23 cellular contexts compared by ENCODE assay signal in the genomic region with DNA sequence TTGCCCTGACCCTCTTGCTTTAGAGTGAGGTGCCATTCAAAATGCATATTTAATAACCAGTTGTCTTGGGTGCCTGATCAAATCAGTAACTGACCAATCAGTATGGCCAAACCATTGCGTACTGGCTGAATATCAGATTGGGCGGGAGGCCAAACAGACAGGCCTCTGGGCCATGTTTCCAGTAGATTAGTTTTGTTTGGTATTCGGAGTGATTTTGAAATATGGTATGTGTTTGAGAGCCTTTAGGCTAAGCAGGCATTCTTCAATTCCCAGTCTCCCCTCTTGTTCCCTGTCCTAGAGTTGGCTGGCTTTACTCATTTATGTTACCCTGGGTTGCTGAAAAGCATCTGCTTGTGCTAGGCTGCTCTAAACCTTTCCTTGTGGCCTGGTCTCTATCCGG.
DNase-seq lines count a peak whose midpoint lies in the region; ATAC-seq and TF ChIP-seq lines count a peak whose summit lies in the region.
"Had no signal": no experiment of that assay in that cellular context is flagged by ENCODE, and none has a peak within 500 bp of the region (broad histone marks: within the 10 kb centered on the region; RNA-seq: fewer than 3 reads in every experiment).

No MANE protein-coding gene starts in this region.

- intact Hi-C loops in right lobe of liver (cut with DNase I), result loop anchor here (10.0 kb wide), 2 partner anchors 214 to 224 kb away; no protein-coding TSS in a partner anchor

- ATAC-seq in right lobe of liver (no peak), GM18861 (IDR thresholded peaks at IDR 0.05; ENCODE audit: unreplicated experiment) (no peak), HG02642 (IDR thresholded peaks at IDR 0.05; ENCODE audit: poor library complexity, unreplicated experiment) (no peak), GM19463 (IDR thresholded peaks at IDR 0.05; ENCODE audit: unreplicated experiment) (no peak)
- ATAC-seq: body of pancreas, Right ventricle myocardium inferior, WTC11 had no signal

- H3K27me3 ChIP-seq in AG04450 (ENCODE audit: control insufficient read depth, insufficient read depth, low read length) (no peaks in the 10 kb centered on the region), right lobe of liver (no peaks in the 10 kb centered on the region)
- H3K27me3 ChIP-seq: body of pancreas, esophagus muscularis mucosa, neutrophil had no signal

- H3K4me1 Mint-ChIP-seq in chondrocyte (ENCODE audit: low read depth), result peaks cover 34% of the 10 kb centered on the region

- no peak overlapping the region for H3K4me3 Mint-ChIP-seq in chondrocyte (ENCODE audit: unreplicated experiment)
- H3K4me3 Mint-ChIP-seq: activated naive CD8-positive, alpha-beta T cell treated with anti-CD3 and anti-CD28 coated beads for 36 hours; WTC11 had no signal

- peak overlapping the region; percentile 60 for H3K27ac Mint-ChIP-seq in chondrocyte (ENCODE audit: unreplicated experiment)
- H3K27ac Mint-ChIP-seq: activated naive CD8-positive, alpha-beta T cell treated with anti-CD3 and anti-CD28 coated beads for 36 hours; WTC11 had no signal

- POLR2A ChIA-PET in AG04450 (lab: Yijun Ruan, JAX), result no interaction called here

- no peaks in the 10 kb centered on the region for H3K4me1 ChIP-seq in right lobe of liver
- H3K4me1 ChIP-seq: body of pancreas, esophagus muscularis mucosa had no signal

- DNase-seq in AG04450 (ENCODE audit: low read depth, low spot score), result no peak
- DNase-seq in RPMI7951 (ENCODE audit: low read depth), result peak; percentile 47
- no peak for DNase-seq in chondrocyte (ENCODE audit: low spot score)
- DNase-seq in iris pigment epithelial cell (ENCODE audit: low read depth), result peak; percentile 76
- DNase-seq in right lobe of liver, result no peak
- DNase-seq: 8988T; activated naive CD8-positive, alpha-beta T cell treated with anti-CD3 and anti-CD28 coated beads for 36 hours; DMS79; effector memory CD4-positive, alpha-beta T cell; glutamatergic neuron; Kasumi-1; NCI-H187 treated with DMSO at 0.1 percent for 48 hours; NCI-H82; stimulated activated CD4-positive, alpha-beta T cell treated with anti-CD3 and anti-CD28 coated beads, Interleukin-2, amount 100 ng/mL, for 24 hours had no signal

- H3K9me3 Mint-ChIP-seq in chondrocyte (ENCODE audit: low read depth), result no peaks in the 10 kb centered on the region
- H3K9me3 Mint-ChIP-seq: activated naive CD8-positive, alpha-beta T cell treated with anti-CD3 and anti-CD28 coated beads for 36 hours; WTC11 had no signal

- WGBS in right lobe of liver (ENCODE audit: insufficient coverage, low coverage, low lambda C conversion rate, missing lambda C conversion rate), result 73% methylated on average over 4 of the region's 4 CpGs

- no peak for TF ChIP-seq POLR2A in right lobe of liver (IDR thresholded peaks at IDR 0.05)

- no peaks in the 10 kb centered on the region for H3K36me3 ChIP-seq in right lobe of liver
- H3K36me3 ChIP-seq: esophagus muscularis mucosa, neutrophil had no signal

- H3K27me3 Mint-ChIP-seq in chondrocyte (ENCODE audit: low read depth), result no peaks in the 10 kb centered on the region
- H3K27me3 Mint-ChIP-seq: activated naive CD8-positive, alpha-beta T cell treated with anti-CD3 and anti-CD28 coated beads for 36 hours had no signal

- TF ChIP-seq CTCF in AG04450 (IDR thresholded peaks at IDR 0.05; ENCODE audit: low read depth, low read length), result no peak
- no peak for TF ChIP-seq CTCF in chondrocyte (IDR thresholded peaks at IDR 0.05)
- TF ChIP-seq CTCF in right lobe of liver (IDR thresholded peaks at IDR 0.05), result no peak

- CTCF ChIA-PET in AG04450 (lab: Charles Lee), result interaction anchor here (1.7 kb wide), 1 partner anchor 215 kb away, joined by 3 read pairs; no protein-coding TSS in a partner anchor

- H3K9me3 ChIP-seq in AG04450 (ENCODE audit: control insufficient read depth, insufficient read depth, low read length) (peaks cover 3% of the 10 kb centered on the region; the same call in 1 of the 2 replicates), right lobe of liver (no peaks in the 10 kb centered on the region)
- H3K9me3 ChIP-seq: body of pancreas, neutrophil had no signal

- H3K4me3 ChIP-seq in AG04450 (ENCODE audit: low read depth, low read length) (no peak overlapping the region), right lobe of liver (no peak overlapping the region)
- H3K4me3 ChIP-seq: body of pancreas, esophagus muscularis mucosa, smooth muscle cell had no signal

- H3K36me3 Mint-ChIP-seq in chondrocyte (ENCODE audit: low read depth), result peaks cover 2% of the 10 kb centered on the region
- H3K36me3 Mint-ChIP-seq: WTC11 had no signal

- H3K27ac ChIP-seq in AG04450 (ENCODE audit: low read depth, low read length), result peak overlapping the region; percentile 31
- H3K27ac ChIP-seq in right lobe of liver, result no peak overlapping the region
- H3K27ac ChIP-seq: body of pancreas, esophagus muscularis mucosa, neutrophil had no signal

Comparison
In these comparisons a context has a peak if more than half of its experiments do, and no peak if none do; other contexts are left out.
1. DNase-seq: peak in RPMI7951 (single experiment) and iris pigment epithelial cell (single experiment); none in AG04450 (single experiment), chondrocyte (single experiment) and right lobe of liver (0 of 3).